17 cellular contexts compared by ENCODE assay signal in the genomic region with DNA sequence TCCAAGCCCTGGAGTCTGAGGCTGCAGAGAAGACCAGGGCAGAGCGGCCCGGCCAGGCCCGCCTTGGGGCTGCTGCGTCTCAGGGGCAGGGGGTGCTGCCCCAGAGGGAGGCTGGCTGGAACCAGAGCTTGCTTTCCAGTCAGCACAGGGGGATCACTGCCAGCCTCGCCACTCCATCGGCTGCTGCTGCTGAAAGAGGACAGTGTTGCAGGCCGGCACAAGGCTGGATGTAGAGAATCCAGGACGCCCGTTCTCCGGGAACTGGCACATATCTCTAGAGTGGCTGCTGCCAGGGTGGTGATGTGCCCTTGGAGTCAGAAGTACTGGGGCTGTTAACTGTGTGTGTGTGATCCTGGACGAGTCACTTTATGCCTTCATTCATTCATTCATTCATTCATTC.
DNase-seq lines count a peak whose midpoint lies in the region; ATAC-seq lines count a peak whose summit lies in the region.
"Had no signal": no experiment of that assay in that cellular context is flagged by ENCODE, and none has a peak within 500 bp of the region (broad histone marks: within the 10 kb centered on the region; RNA-seq: fewer than 3 reads in every experiment).

No MANE protein-coding gene starts in this region.

- ATAC-seq in GM21526 (IDR thresholded peaks at IDR 0.05; ENCODE audit: low FRiP score, unreplicated experiment) (no peak), GM21723 (IDR thresholded peaks at IDR 0.05; ENCODE audit: unreplicated experiment) (no peak)
- ATAC-seq: activated T-cell treated with anti-CD3 and anti-CD28 coated beads, Interleukin-2, amount 50 U/mL, for 4 hours; esophagus mucosa; HCT116; natural killer cell; stimulated activated naive CD8-positive, alpha-beta T cell treated with anti-CD3 and anti-CD28 coated beads, Interleukin-15, Interleukin-2, amounts not matched to agents 100 U/mL and 50 U/mL, for 24 hours had no signal

- DNase-seq in Ammon's horn (ENCODE audit: low spot score): peak; percentile 71
- DNase-seq in anterior cingulate cortex (lab: John Stamatoyannopoulos, UW): peak in 49 of 58 donors; percentile 8 to 87 (median 57)
- peak; percentile 16 to 60 for DNase-seq in hippocampal formation (lab: John Stamatoyannopoulos, UW)
- peak in 9 of 10 donors; percentile 38 to 93 (median 57) for DNase-seq in posterior cingulate gyrus
- no peak for DNase-seq in stimulated activated CD4-positive, alpha-beta T cell treated with anti-CD3 and anti-CD28 coated beads, Interleukin-1b, Interleukin-23, amount 100 ng/mL, for 48 hours
- DNase-seq in activated gamma-delta T cell treated with Interleukin-2 at 50 U/mL for 16 hours: no peak
- DNase-seq: activated T-cell treated with anti-CD3 and anti-CD28 coated beads, Interleukin-2, amount 50 U/mL, for 4 hours; Karpas-422; natural killer cell; NCI-H1092; NCI-H2081 treated with DMSO at 0.1 percent for 48 hours; retina; stimulated activated naive CD8-positive, alpha-beta T cell treated with anti-CD3 and anti-CD28 coated beads, Interleukin-15, Interleukin-2, amounts not matched to agents 100 U/mL and 50 U/mL, for 24 hours had no signal

- intact Hi-C loops in posterior cingulate gyrus (cut with DNase I): no loop called here

Comparison
In these comparisons a context has a peak if more than half of its experiments do, and no peak if none do; other contexts are left out.
1. DNase-seq: peak in Ammon's horn (single experiment), anterior cingulate cortex (49 of 58), hippocampal formation (2 of 2) and posterior cingulate gyrus (9 of 10); none in stimulated activated CD4-positive, alpha-beta T cell treated with anti-CD3 and anti-CD28 coated beads, Interleukin-1b, Interleukin-23, amount 100 ng/mL, for 48 hours (single experiment) and activated gamma-delta T cell treated with Interleukin-2 at 50 U/mL for 16 hours (single experiment).